Comparison of ENCODE assay signal across 8 cellular contexts in genomic region chr5:118791986-118792734, GRCh38.
DNase-seq lines count a peak whose midpoint lies in the region; ATAC-seq and TF ChIP-seq lines count a peak whose summit lies in the region.

No MANE protein-coding gene starts in this region.

- peak; percentile 11 for DNase-seq in stimulated activated CD4-positive, alpha-beta T cell treated with anti-CD3 and anti-CD28 coated beads, Interleukin-4, amount 100 ng/mL, for 24 hours
- DNase-seq in stimulated activated CD4-positive, alpha-beta T cell treated with anti-CD3 and anti-CD28 coated beads, Interleukin-2, amount 100 ng/mL, for 48 hours: no peak
- DNase-seq in IMR-90 (peak; percentile 75), PC-3 (peak; percentile 65), cerebellar cortex (ENCODE audit: low spot score) (peak; percentile 83), stromal cell of bone marrow (ENCODE audit: low read depth) (peak; percentile 64)

- no peak for TF ChIP-seq POLR2A in IMR-90 (IDR thresholded peaks at IDR 0.05; ENCODE audit: low read depth, low read length)

- H3K27me3 ChIP-seq in IMR-90 (ENCODE audit: control insufficient read depth, insufficient read depth, low read length): no peaks in the 10 kb centered on the region
- no peaks in the 10 kb centered on the region for H3K27me3 ChIP-seq in PC-3 (ENCODE audit: low read length)
- no peaks in the 10 kb centered on the region for H3K27me3 ChIP-seq in layer of hippocampus (ENCODE audit: control insufficient read depth, insufficient read depth, low read length)

- H2AK5ac ChIP-seq in IMR-90 (ENCODE audit: low read depth, low read length): no peak overlapping the region

- peak; percentile 98 for ATAC-seq in GM21786 (IDR thresholded peaks at IDR 0.05; ENCODE audit: unreplicated experiment)
- peak; percentile 97 for ATAC-seq in IMR-90 (ENCODE audit: low read depth)
- ATAC-seq in PC-3: peak; percentile 90

- H3K9me1 ChIP-seq in IMR-90 (ENCODE audit: insufficient read depth, low read length): no peaks in the 10 kb centered on the region

- peak overlapping the region; percentile 65; the same call in 1 of the 2 replicates for H3K18ac ChIP-seq in IMR-90 (ENCODE audit: low read depth, low read length)

- TF ChIP-seq CTCF in IMR-90 (conservative IDR thresholded peaks at IDR 0.05; ENCODE audit: low read depth, low read length): peak; percentile 81
- TF ChIP-seq CTCF in PC-3 (conservative IDR thresholded peaks at IDR 0.05; ENCODE audit: low read depth, low read length): peak; percentile 72

- H3K79me1 ChIP-seq in IMR-90 (ENCODE audit: low read depth in 1 of 2, low read length in 2 of 2): no peaks in the 10 kb centered on the region

- H3K9me2 ChIP-seq in PC-3 (replicated peaks; ENCODE audit: low read length): no peaks in the 10 kb centered on the region

- H4K20me1 ChIP-seq in IMR-90 (ENCODE audit: insufficient read depth, low read length) (no peaks in the 10 kb centered on the region), PC-3 (ENCODE audit: low read length) (no peaks in the 10 kb centered on the region)

- no peak overlapping the region for H2AK9ac ChIP-seq in IMR-90 (replicated peaks; ENCODE audit: low read depth, low read length, poor library complexity)

- H3K36me3 ChIP-seq in IMR-90 (ENCODE audit: control insufficient read depth, insufficient read depth, low read length) (no peaks in the 10 kb centered on the region), PC-3 (ENCODE audit: low read depth, low read length) (no peaks in the 10 kb centered on the region)

- H3K4me2 ChIP-seq in IMR-90 (ENCODE audit: low read depth, low read length) (peak overlapping the region; percentile 100), PC-3 (ENCODE audit: low read length) (peak overlapping the region; percentile 35; the same call in 1 of the 2 replicates)

- H2BK120ac ChIP-seq in IMR-90 (ENCODE audit: low read depth, low read length): 0 out of 2 replicates have a peak overlapping the region, but pooled peaks have one; percentile 25

- H4K5ac ChIP-seq in IMR-90 (ENCODE audit: low read depth, low read length): no peak overlapping the region

- H3K79me2 ChIP-seq in PC-3 (ENCODE audit: low read length): no peaks in the 10 kb centered on the region

- H3K4me3 ChIP-seq in IMR-90 (ENCODE audit: insufficient read depth, low read depth, low read length): peak overlapping the region; percentile 54; the same call in 1 of the 2 replicates
- no peak overlapping the region; the same call in 1 of the 2 replicates for H3K4me3 ChIP-seq in PC-3 (ENCODE audit: low read length)

- H3K9ac ChIP-seq in IMR-90 (ENCODE audit: low read depth, low read length) (no peak overlapping the region; the same call in 1 of the 2 replicates), PC-3 (ENCODE audit: low read length) (no peak overlapping the region)

- 0 out of 2 replicates have a peak overlapping the region, but pooled peaks have one; percentile 62 for H3K14ac ChIP-seq in IMR-90 (replicated peaks; ENCODE audit: low read depth, low read length)

- no peaks in the 10 kb centered on the region for H3K4me1 ChIP-seq in IMR-90 (ENCODE audit: control insufficient read depth, insufficient read depth, low read length)
- H3K4me1 ChIP-seq in PC-3 (ENCODE audit: insufficient read depth, low read length): no peaks in the 10 kb centered on the region

- no peak overlapping the region for H4K8ac ChIP-seq in IMR-90 (ENCODE audit: low read depth in 2 of 2, low read length in 2 of 2)

- H3K27ac ChIP-seq in IMR-90 (ENCODE audit: insufficient read depth, low read length): no peak overlapping the region
- H3K27ac ChIP-seq in PC-3 (ENCODE audit: low read length): no peak overlapping the region
- H3K27ac ChIP-seq in layer of hippocampus (ENCODE audit: low read depth, low read length): peak overlapping the region; percentile 19

- no peak overlapping the region for H4K91ac ChIP-seq in IMR-90 (ENCODE audit: insufficient read depth, low read depth, low read length)

- POLR2A ChIA-PET in IMR-90 (lab: Charles Lee; ENCODE audit: unreplicated experiment): interaction anchor here (0.6 kb wide), 1 partner anchor 515 kb away, joined by 3 read pairs; no protein-coding TSS in a partner anchor
- POLR2A ChIA-PET in PC-3 (lab: Charles Lee; ENCODE audit: unreplicated experiment): no interaction called here

- dilution Hi-C loops in IMR-90 (cut with HindIII; ENCODE audit: low sequenced_read_pairs, unreplicated experiment): no loop called here

- WGBS in IMR-90 (ENCODE audit: extremely low coverage in 2 of 2, insufficient read length in 1 of 2), 2 experiments: 0% methylated on average over 1 of the region's 7 CpGs; no CpG with 5 or more reads in 1 of the 2 experiments

- intact Hi-C loops in IMR-90 (cut with micrococcal nuclease) (loop anchor here (2.0 to 5.0 kb wide), 2 partner anchors 165 to 181 kb away; no protein-coding TSS in a partner anchor), PC-3 (cut with micrococcal nuclease) (loop anchor here (1.0 kb wide), 1 partner anchor 164 kb away; no protein-coding TSS in a partner anchor)

- H2AFZ ChIP-seq in IMR-90 (replicated peaks; ENCODE audit: low read length, poor library complexity) (no peak overlapping the region), PC-3 (ENCODE audit: low read length) (peak overlapping the region; percentile 53; the same call in 1 of the 2 replicates)

- BruUV-seq in IMR-90 (replicated peaks; lab: Mats Ljungman, UMichigan) (no TSS peak), PC-3 (replicated peaks; lab: Mats Ljungman, UMichigan) (no TSS peak)

- TF ChIP-seq RAD21 in IMR-90 (IDR thresholded peaks at IDR 0.05; ENCODE audit: low read length): peak; percentile 76

- H3K4ac ChIP-seq in IMR-90 (ENCODE audit: low read depth, low read length): no peak overlapping the region

- H3F3A ChIP-seq in PC-3 (ENCODE audit: low read length, unreplicated experiment): no peaks in the 10 kb centered on the region

- H2BK20ac ChIP-seq in IMR-90 (ENCODE audit: low read depth, low read length): no peak overlapping the region

- in situ Hi-C loops in IMR-90 (cut with MboI; ENCODE audit: low sequenced_read_pairs): loop anchor here (25.0 kb wide), 1 partner anchor 1330 kb away; no protein-coding TSS in a partner anchor

- no peaks in the 10 kb centered on the region for H3K9me3 ChIP-seq in IMR-90 (ENCODE audit: control insufficient read depth, insufficient read depth, low read length)
- H3K9me3 ChIP-seq in PC-3 (ENCODE audit: low read length): no peaks in the 10 kb centered on the region

- no peak overlapping the region for H3K23ac ChIP-seq in IMR-90 (ENCODE audit: low read depth, low read length)

- CTCF ChIA-PET in IMR-90 (lab: Yijun Ruan, JAX): interaction anchor here (0.6 to 2.6 kb wide), 13 partner anchors 9 to 1829 kb away, joined by 3 to 12 read pairs (median 3); no protein-coding TSS in a partner anchor
- CTCF ChIA-PET in PC-3 (lab: Charles Lee): no interaction called here

- H2BK15ac ChIP-seq in IMR-90 (ENCODE audit: low read depth, low read length): no peak overlapping the region

- no peak overlapping the region for H2BK5ac ChIP-seq in IMR-90 (ENCODE audit: low read depth, low read length, poor library complexity, severe bottlenecking)

- H3K56ac ChIP-seq in IMR-90 (ENCODE audit: extremely low read depth, insufficient read depth, low read length): no peak overlapping the region

TF ChIP-seq in IMR-90, 13 proteins besides CTCF, POLR2A, EP300 and RAD21:
- TF ChIP-seq MAZ (IDR thresholded peaks at IDR 0.05; ENCODE audit: borderline replicate concordance, low read depth, low read length) (no peak), RCOR1 (IDR thresholded peaks at IDR 0.05; ENCODE audit: insufficient replicate concordance, low read length) (no peak), USF2 (IDR thresholded peaks at IDR 0.05; ENCODE audit: low read depth, low read length) (no peak), MXI1 (IDR thresholded peaks at IDR 0.05; ENCODE audit: borderline replicate concordance, low read depth, low read length) (no peak), FOS (IDR thresholded peaks at IDR 0.05; ENCODE audit: low read depth, low read length) (no peak), CEBPB (IDR thresholded peaks at IDR 0.05; ENCODE audit: low read depth, low read length) (no peak), MAFK (IDR thresholded peaks at IDR 0.05; ENCODE audit: low read depth, low read length) (no peak), NFE2L2 (IDR thresholded peaks at IDR 0.05; ENCODE audit: low read depth, low read length) (peak; percentile 26; the same call in 1 of the 2 replicates), RFX5 (IDR thresholded peaks at IDR 0.05; ENCODE audit: low read depth, low read length) (no peak), CHD1 (IDR thresholded peaks at IDR 0.05; ENCODE audit: low read depth, low read length) (no peak), SMC3 (IDR thresholded peaks at IDR 0.05; ENCODE audit: low read depth, low read length) (peak; percentile 60), BHLHE40 (IDR thresholded peaks at IDR 0.05; ENCODE audit: low read depth, low read length) (no peak)
- TF ChIP-seq, protein P1, sequence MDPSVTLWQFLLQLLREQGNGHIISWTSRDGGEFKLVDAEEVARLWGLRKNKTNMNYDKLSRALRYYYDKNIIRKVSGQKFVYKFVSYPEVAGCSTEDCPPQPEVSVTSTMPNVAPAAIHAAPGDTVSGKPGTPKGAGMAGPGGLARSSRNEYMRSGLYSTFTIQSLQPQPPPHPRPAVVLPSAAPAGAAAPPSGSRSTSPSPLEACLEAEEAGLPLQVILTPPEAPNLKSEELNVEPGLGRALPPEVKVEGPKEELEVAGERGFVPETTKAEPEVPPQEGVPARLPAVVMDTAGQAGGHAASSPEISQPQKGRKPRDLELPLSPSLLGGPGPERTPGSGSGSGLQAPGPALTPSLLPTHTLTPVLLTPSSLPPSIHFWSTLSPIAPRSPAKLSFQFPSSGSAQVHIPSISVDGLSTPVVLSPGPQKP (IDR thresholded peaks at IDR 0.05; ENCODE audit: borderline replicate concordance, low read depth, low read length): no peak

Comparison
In these comparisons a context has a peak if more than half of its experiments do, and no peak if none do; other contexts are left out.
1. DNase-seq: peak in stimulated activated CD4-positive, alpha-beta T cell treated with anti-CD3 and anti-CD28 coated beads, Interleukin-4, amount 100 ng/mL, for 24 hours (single experiment), IMR-90 (single experiment), PC-3 (single experiment), cerebellar cortex (single experiment) and stromal cell of bone marrow (single experiment); none in stimulated activated CD4-positive, alpha-beta T cell treated with anti-CD3 and anti-CD28 coated beads, Interleukin-2, amount 100 ng/mL, for 48 hours (0 of 2).
2. Peak in every context shown above with its lines, with median percentiles within 50 percentile points of each other: ATAC-seq.